11 cellular contexts compared by ENCODE assay signal in the genomic region with DNA sequence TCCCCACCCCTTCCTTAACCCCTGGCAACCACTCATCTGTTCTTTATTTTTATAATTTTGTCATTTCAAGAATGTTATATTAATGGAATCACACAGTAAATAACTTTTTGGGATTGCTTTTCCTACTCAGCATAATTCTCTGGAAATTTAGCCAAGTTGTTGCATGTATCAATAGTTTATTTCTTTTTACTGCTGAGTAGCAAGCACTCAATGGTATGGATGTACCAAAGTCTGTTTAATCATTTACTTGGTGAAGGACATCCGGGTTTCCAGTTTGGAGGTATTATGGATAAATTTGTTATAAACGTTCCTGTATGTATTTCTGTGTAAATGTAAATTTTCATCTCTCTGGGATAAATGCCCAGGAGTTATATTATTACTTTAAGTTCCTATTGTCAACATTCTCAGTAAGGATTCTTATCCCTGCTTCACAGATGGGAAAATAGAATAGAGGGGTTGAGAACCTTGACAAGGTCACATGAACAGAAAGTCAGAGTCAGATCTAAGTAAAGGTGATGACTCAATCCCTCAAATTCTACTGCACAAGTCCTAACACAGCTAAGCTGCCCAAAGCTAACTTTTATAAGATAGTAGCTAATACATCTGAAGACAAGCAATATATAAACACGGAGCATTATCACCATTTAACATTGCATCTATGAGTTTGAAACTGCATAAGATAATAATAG.
DNase-seq lines count a peak whose midpoint lies in the region; ATAC-seq, FAIRE-seq and TF ChIP-seq lines count a peak whose summit lies in the region.
"Had no signal": no experiment of that assay in that cellular context is flagged by ENCODE, and none has a peak within 500 bp of the region (broad histone marks: within the 10 kb centered on the region; RNA-seq: fewer than 3 reads in every experiment).

No MANE protein-coding gene starts in this region.

- ATAC-seq in A549 = no peak
- no peak for ATAC-seq in K562
- ATAC-seq: activated T-cell treated with anti-CD3 and anti-CD28 coated beads, Interleukin-2, amount 50 U/mL, for 4 hours had no signal

- H3K4me1 Mint-ChIP-seq in activated naive CD8-positive, alpha-beta T cell treated with anti-CD3 and anti-CD28 coated beads for 36 hours = peaks cover 4% of the 10 kb centered on the region

- POLR2A ChIA-PET in A549 (lab: Yijun Ruan, JAX) = interaction anchor here (1.8 kb wide), 1 partner anchor 55 kb away, joined by 6 read pairs; no protein-coding TSS in a partner anchor
- POLR2A ChIA-PET in HEK293 (lab: Yijun Ruan, JAX) = no interaction called here
- POLR2A ChIA-PET in K562 (lab: Yijun Ruan, JAX) = interaction anchor here (0.7 to 5.3 kb wide), 2 partner anchors 38 to 54 kb away, joined by 3 to 31 read pairs; no protein-coding TSS in a partner anchor

- intact Hi-C loops in K562 (cut with micrococcal nuclease) = loop anchor here (5.0 kb wide), 1 partner anchor 60 kb away; no protein-coding TSS in a partner anchor
- intact Hi-C loops in prostate gland (cut with DNase I) = no loop called here

- no peaks in the 10 kb centered on the region for H3K27me3 ChIP-seq in K562 (ENCODE audit: control insufficient read depth in 2 of 2, insufficient read depth in 2 of 2, low read length in 2 of 2)
- no peaks in the 10 kb centered on the region for H3K27me3 ChIP-seq in prostate gland (replicated peaks; ENCODE audit: insufficient read depth)

- CTCF ChIA-PET in A549 (lab: Yijun Ruan, JAX) (interaction anchor here (0.6 to 5.3 kb wide), 34 partner anchors 9 to 857 kb away, joined by 3 to 59 read pairs (median 6); no protein-coding TSS in a partner anchor), HEK293 (lab: Yijun Ruan, JAX) (interaction anchor here (0.6 to 8.5 kb wide), 38 partner anchors 10 to 983 kb away, joined by 3 to 79 read pairs (median 6); partner anchors contain the start of genes RAD51C and TEX14), K562 (lab: Yijun Ruan, JAX; ENCODE audit: low intra/inter-chr PET ratio) (interaction anchor here (0.6 to 0.7 kb wide), 2 partner anchors 14 to 324 kb away, joined by 3 to 4 read pairs; no protein-coding TSS in a partner anchor)

- TF ChIP-seq RAD21 in A549 (conservative IDR thresholded peaks at IDR 0.05 in 1 of 2, IDR thresholded peaks at IDR 0.05 in 1 of 2) (no peak), K562 (CRISPR knock-in tag; conservative IDR thresholded peaks at IDR 0.05 in 1 of 2, IDR thresholded peaks at IDR 0.05 in 1 of 2) (no peak)

- no TSS peak for BruUV-seq in K562 (replicated peaks; lab: Mats Ljungman, UMichigan)

- H3K4me1 ChIP-seq in A549 (peaks cover 14% of the 10 kb centered on the region; the same call in 2 of the 3 replicates), HEK293 (ENCODE audit: control insufficient read depth, insufficient read depth, low read length) (peaks cover 3% of the 10 kb centered on the region; the same call in 1 of the 2 replicates), K562 (replicated peaks in 1 of 2; ENCODE audit: control insufficient read depth in 2 of 2, insufficient read depth in 2 of 2, low read length in 2 of 2) (peaks cover 0 to 8% of the 10 kb centered on the region in 2 experiments; a peak in 3 of 5 replicates), prostate gland (replicated peaks) (no peaks in the 10 kb centered on the region)

- DNase-seq in A549 (ENCODE audit: low read depth in 1 of 2, low spot score in 1 of 2) = peak in 1 of 2 experiments; percentile 13
- peak in 2 of 4 experiments; percentile 18 to 19 for DNase-seq in K562 (ENCODE audit: extremely low read depth in 1 of 4, low spot score in 3 of 4)
- peak; percentile 53 for DNase-seq in kidney tubule cell (ENCODE audit: low spot score)
- DNase-seq in activated naive CD8-positive, alpha-beta T cell treated with anti-CD3 and anti-CD28 coated beads for 36 hours = no peak
- DNase-seq in NCI-H345 (lab: John Stamatoyannopoulos, UW) = no peak
- no peak for DNase-seq in prostate gland (ENCODE audit: low spot score)
- no peak for DNase-seq in GF-D8 (lab: John Stamatoyannopoulos, UW)

- in situ Hi-C loops in K562 (cut with MboI) = no loop called here

- H3K9ac ChIP-seq in K562 (ENCODE audit: insufficient read depth in 1 of 2, low read depth in 2 of 2, low read length in 2 of 2) = no peak overlapping the region

- H4K20me1 ChIP-seq in K562 (replicated peaks; ENCODE audit: control insufficient read depth, insufficient read depth, low read length) = no peaks in the 10 kb centered on the region

- H3K9me1 ChIP-seq in K562 (ENCODE audit: control insufficient read depth, insufficient read depth, low read length) = no peaks in the 10 kb centered on the region

- WGBS in A549 (ENCODE audit: missing lambda C conversion rate) = 3% methylated on average over 3 of the region's 3 CpGs
- WGBS in K562 (ENCODE audit: insufficient coverage, low coverage, missing lambda C conversion rate) = 3% methylated on average over 3 of the region's 3 CpGs
- 34% methylated on average over 3 of the region's 3 CpGs for WGBS in prostate gland

- FAIRE-seq in A549 (lab: Jason Lieb, UNC) (no peak), K562 (lab: Jason Lieb, UNC) (no peak)

- no peak overlapping the region for H2AFZ ChIP-seq in K562 (ENCODE audit: low read depth, low read length)

- no peaks in the 10 kb centered on the region for H3K27me3 Mint-ChIP-seq in activated naive CD8-positive, alpha-beta T cell treated with anti-CD3 and anti-CD28 coated beads for 36 hours
- H3K27me3 Mint-ChIP-seq: activated naive CD8-positive, alpha-beta T cell had no signal

- no peak overlapping the region for H3K27ac Mint-ChIP-seq in activated naive CD8-positive, alpha-beta T cell treated with anti-CD3 and anti-CD28 coated beads for 36 hours
- H3K27ac Mint-ChIP-seq: activated naive CD8-positive, alpha-beta T cell; nephron had no signal

- H3K4me2 ChIP-seq in A549 = peak overlapping the region; percentile 24; the same call in 2 of the 3 replicates
- no peak overlapping the region for H3K4me2 ChIP-seq in K562 (ENCODE audit: insufficient read depth, low read length)

- no peaks in the 10 kb centered on the region for H3K9me3 Mint-ChIP-seq in activated naive CD8-positive, alpha-beta T cell treated with anti-CD3 and anti-CD28 coated beads for 36 hours
- H3K9me3 Mint-ChIP-seq: activated T-cell treated with anti-CD3 and anti-CD28 coated beads, Interleukin-2, amount 50 U/mL, for 4 hours; nephron had no signal

- no peaks in the 10 kb centered on the region for H3K36me3 ChIP-seq in HEK293 (ENCODE audit: control insufficient read depth in 2 of 2, insufficient read depth in 1 of 2, low read length in 2 of 2)
- no peaks in the 10 kb centered on the region for H3K36me3 ChIP-seq in K562 (ENCODE audit: control insufficient read depth, insufficient read depth, low read length)
- H3K36me3 ChIP-seq in prostate gland = no peaks in the 10 kb centered on the region

- H3K4me3 ChIP-seq in A549 (no peak overlapping the region), HEK293 (ENCODE audit: low read depth, low read length) (no peak overlapping the region), K562 (no peak overlapping the region), prostate gland (no peak overlapping the region)

- H3K79me2 ChIP-seq in K562 (ENCODE audit: control insufficient read depth, insufficient read depth, low read length) = no peaks in the 10 kb centered on the region

- TF ChIP-seq CTCF in A549 (IDR thresholded peaks at IDR 0.05) = no peak
- TF ChIP-seq CTCF in HEK293 (tag by site-specific recombination; IDR thresholded peaks at IDR 0.05) = no peak
- no peak for TF ChIP-seq CTCF in K562 (IDR thresholded peaks at IDR 0.05 in 2 of 3, conservative IDR thresholded peaks at IDR 0.05 in 1 of 3; ENCODE audit: insufficient read depth in 2 of 3, low read depth in 1 of 3, low read length in 3 of 3)
- TF ChIP-seq CTCF in prostate gland (IDR thresholded peaks at IDR 0.05) = no peak

- H3K27ac ChIP-seq in A549 = no peak overlapping the region
- no peak overlapping the region for H3K27ac ChIP-seq in HEK293 (ENCODE audit: extremely low read depth, low read depth, low read length)
- H3K27ac ChIP-seq in K562 (ENCODE audit: extremely low read depth, low read depth, low read length) = no peak overlapping the region
- H3K27ac ChIP-seq in prostate gland = no peak overlapping the region

- H3K36me3 Mint-ChIP-seq in activated naive CD8-positive, alpha-beta T cell treated with anti-CD3 and anti-CD28 coated beads for 36 hours = no peaks in the 10 kb centered on the region
- H3K36me3 Mint-ChIP-seq: activated naive CD8-positive, alpha-beta T cell had no signal

- H3K9me3 ChIP-seq in A549 (no peaks in the 10 kb centered on the region), HEK293 (ENCODE audit: control insufficient read depth, insufficient read depth, low read depth, low read length) (no peaks in the 10 kb centered on the region), K562 (replicated peaks; ENCODE audit: control insufficient read depth, insufficient read depth, low read depth, low read length) (peaks cover 2% of the 10 kb centered on the region), prostate gland (no peaks in the 10 kb centered on the region)

- TF ChIP-seq POLR2A in A549 (IDR thresholded peaks at IDR 0.05; ENCODE audit: low read length) (no peak), K562 (conservative IDR thresholded peaks at IDR 0.05) (no peak), prostate gland (IDR thresholded peaks at IDR 0.05) (no peak)

- no peak for TF ChIP-seq EP300 in A549 (IDR thresholded peaks at IDR 0.05)
- TF ChIP-seq EP300 in K562 (IDR thresholded peaks at IDR 0.05; ENCODE audit: low read length) = no peak

- H3K4me3 Mint-ChIP-seq in activated naive CD8-positive, alpha-beta T cell treated with anti-CD3 and anti-CD28 coated beads for 36 hours = no peak overlapping the region
- H3K4me3 Mint-ChIP-seq: activated naive CD8-positive, alpha-beta T cell; activated T-cell treated with anti-CD3 and anti-CD28 coated beads, Interleukin-2, amount 50 U/mL, for 4 hours; nephron had no signal

TF ChIP-seq in A549, 52 proteins besides CTCF, POLR2A, EP300 and RAD21 (continues in another document):
- TF ChIP-seq CBX8 (IDR thresholded peaks at IDR 0.05) (no peak), HDAC2 (IDR thresholded peaks at IDR 0.05) (no peak), BHLHE40 (IDR thresholded peaks at IDR 0.05; ENCODE audit: low read depth, low read length) (no peak)

TF ChIP-seq in HEK293, 187 proteins besides CTCF, POLR2A, EP300 and RAD21:
- TF ChIP-seq ZNF37A (tag by site-specific recombination; IDR thresholded peaks at IDR 0.05) (no peak), ZNF621 (tag by site-specific recombination; IDR thresholded peaks at IDR 0.05) (no peak), ZNF660 (tag by site-specific recombination; IDR thresholded peaks at IDR 0.05) (0 out of 2 replicates have a peak, but pooled peaks have one; percentile 11), SETDB1 (IDR thresholded peaks at IDR 0.05; ENCODE audit: insufficient read length, low read length) (no peak), ZNF366 (tag by site-specific recombination; conservative IDR thresholded peaks at IDR 0.05) (peak; percentile 67)

TF ChIP-seq in K562, 482 proteins besides CTCF, POLR2A, EP300 and RAD21 (continues in another document):
- no peak for TF ChIP-seq ZNF134 (CRISPR knock-in tag; conservative IDR thresholded peaks at IDR 0.05)
